In the genomic region with DNA sequence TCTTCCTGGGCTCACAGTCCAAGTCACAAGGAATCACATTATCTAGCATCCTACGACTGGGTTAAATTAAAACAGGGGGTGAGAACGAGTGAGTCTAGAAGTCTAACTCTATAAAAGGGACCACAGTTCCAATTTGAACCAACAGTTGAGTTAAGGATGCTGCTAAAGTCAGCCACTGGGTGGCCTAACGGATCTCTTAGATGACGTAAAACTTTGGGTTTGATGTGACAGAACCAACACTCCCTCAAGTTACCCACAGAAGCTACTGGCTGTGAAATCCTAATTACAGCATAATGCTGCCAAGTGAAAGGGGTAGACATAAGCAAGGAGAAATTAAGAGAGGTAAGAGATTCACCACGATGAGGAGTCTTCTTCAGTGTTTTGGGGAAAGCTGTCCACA, we compare ENCODE assay signal across 18 cellular contexts. TPM values are rescaled to one million over a fixed set of nuclear protein-coding genes. Genes with fewer than 3 reads are reported as not detected.
DNase-seq lines count a peak whose midpoint lies in the region; ATAC-seq, FAIRE-seq and TF ChIP-seq lines count a peak whose summit lies in the region.
"Had no signal": no experiment of that assay in that cellular context is flagged by ENCODE, and none has a peak within 500 bp of the region (broad histone marks: within the 10 kb centered on the region; RNA-seq: fewer than 3 reads in every experiment).

No MANE protein-coding gene starts in this region.

- H2AFZ ChIP-seq in MM.1S (ENCODE audit: low read length) (no peak overlapping the region), GM12878 (ENCODE audit: control insufficient read depth, low read depth, low read length) (peak overlapping the region; percentile 50)
- H2AFZ ChIP-seq: hepatocyte had no signal

- H3K27me3 ChIP-seq in MM.1S (replicated peaks; ENCODE audit: insufficient read depth, low read length), result no peaks in the 10 kb centered on the region
- H3K27me3 ChIP-seq in GM12878 (replicated peaks in 1 of 2; ENCODE audit: control insufficient read depth in 2 of 2, insufficient read depth in 2 of 2, low read length in 1 of 2), result no peaks in the 10 kb centered on the region; a peak in 1 of 4 replicates

- no peaks in the 10 kb centered on the region for H3K27me3 Mint-ChIP-seq in activated CD8-positive, alpha-beta memory T cell treated with anti-CD3 and anti-CD28 coated beads, Interleukin-2, amount 10 ng/mL, durations not matched to agents 7 days and 5 days
- H3K27me3 Mint-ChIP-seq in T-cell (peaks cover 19 to 26% of the 10 kb centered on the region in 2 donors), endothelial cell (ENCODE audit: unreplicated experiment) (peaks cover 12% of the 10 kb centered on the region)

- no peak overlapping the region for H3K9ac ChIP-seq in MM.1S (ENCODE audit: low read length)
- no peak overlapping the region for H3K9ac ChIP-seq in GM12878 (ENCODE audit: control insufficient read depth, insufficient read depth, low read length)

- intact Hi-C loops in GM12878 (cut with micrococcal nuclease; ENCODE audit: unreplicated experiment), result no loop called here

- RAD21 ChIA-PET in GM12878 (lab: Charles Lee; ENCODE audit: unreplicated experiment), result interaction anchor here (0.6 to 1.2 kb wide), 2 partner anchors 137 to 247 kb away, joined by 3 read pairs; no protein-coding TSS in a partner anchor

- peaks cover 38% of the 10 kb centered on the region for H3K4me1 ChIP-seq in MM.1S (ENCODE audit: low read length)
- peaks cover 39% of the 10 kb centered on the region for H3K4me1 ChIP-seq in GM12878 (ENCODE audit: control insufficient read depth, insufficient read depth, low read length)
- H3K4me1 ChIP-seq: HAP-1 had no signal

- H4K20me1 ChIP-seq in MM.1S (ENCODE audit: insufficient read depth, low read length) (no peaks in the 10 kb centered on the region), GM12878 (ENCODE audit: control insufficient read depth, insufficient read depth) (no peaks in the 10 kb centered on the region)

- ATAC-seq in activated CD8-positive, alpha-beta memory T cell treated with anti-CD3 and anti-CD28 coated beads, Interleukin-2, amount 10 ng/mL, durations not matched to agents 7 days and 5 days, result no peak
- ATAC-seq in GM12878 (peak; percentile 34), T-cell (replicated peaks in 1 of 4) (no peak)
- ATAC-seq: left lobe of liver had no signal

- no peak overlapping the region for H3K27ac ChIP-seq in MM.1S (ENCODE audit: low read length)
- H3K27ac ChIP-seq in GM12878 (ENCODE audit: control insufficient read depth, insufficient read depth), result peak overlapping the region; percentile 8; the same call in 1 of the 2 replicates
- H3K27ac ChIP-seq: hepatocyte, upper lobe of left lung had no signal

- 37% methylated on average over 5 of the region's 5 CpGs for WGBS in GM12878 (ENCODE audit: insufficient coverage, insufficient replicate concordance, low lambda C conversion rate, missing lambda C conversion rate)

- DNase-seq in activated CD8-positive, alpha-beta memory T cell treated with anti-CD3 and anti-CD28 coated beads, Interleukin-2, amount 10 ng/mL, durations not matched to agents 7 days and 5 days, result peak; percentile 42
- no peak for DNase-seq in activated CD8-positive, alpha-beta memory T cell treated with anti-CD3 and anti-CD28 coated beads, Interleukin-2, amount 50 U/mL, for 48 hours
- no peak for DNase-seq in MM.1S
- DNase-seq in GM12878 (ENCODE audit: low read depth, low spot score), result no peak
- DNase-seq in stimulated activated CD8-positive, alpha-beta memory T cell treated with anti-CD3 and anti-CD28 coated beads, Interleukin-4, amount 100 ng/mL, for 48 hours, result peak; percentile 11
- no peak for DNase-seq in T-cell
- DNase-seq in UCSD-AML1 (lab: John Stamatoyannopoulos, UW; ENCODE audit: unreplicated experiment), result no peak
- no peak for DNase-seq in endothelial cell (ENCODE audit: low spot score)
- DNase-seq: AML-193, NCI-H1092, NCI-H345, T1000, upper lobe of left lung had no signal

- H3K36me3 ChIP-seq in MM.1S (replicated peaks; ENCODE audit: insufficient read depth, low read length) (no peaks in the 10 kb centered on the region), GM12878 (ENCODE audit: control insufficient read depth in 2 of 2, insufficient read depth in 2 of 2, low read length in 1 of 2) (no peaks in the 10 kb centered on the region)
- H3K36me3 ChIP-seq: HAP-1, upper lobe of left lung had no signal

- POLR2A ChIA-PET in GM12878 (lab: Charles Lee) (interaction anchor here (1.0 kb wide), 1 partner anchor 9 kb away, joined by 3 read pairs; no protein-coding TSS in a partner anchor), T-cell (lab: Charles Lee) (no interaction called here)

- H3K9me2 ChIP-seq in MM.1S (replicated peaks; ENCODE audit: insufficient read depth, low read length), result no peaks in the 10 kb centered on the region

- TF ChIP-seq RAD21 in GM12878 (IDR thresholded peaks at IDR 0.05; ENCODE audit: insufficient read depth, low read depth, low read length), result peak; percentile 24; the same call in 1 of the 2 replicates

- SMC1A ChIA-PET in GM12878 (lab: Charles Lee; ENCODE audit: uncharacterized antibody, unreplicated experiment), result interaction anchor here (0.8 kb wide), 1 partner anchor 27 kb away, joined by 3 read pairs; no protein-coding TSS in a partner anchor

- no peak for TF ChIP-seq EP300 in GM12878 (IDR thresholded peaks at IDR 0.05; ENCODE audit: borderline replicate concordance in 1 of 2, control insufficient read depth in 1 of 2, low read depth in 2 of 2, low read length in 2 of 2)

- no peak for FAIRE-seq in GM12878 (lab: Jason Lieb, UNC)

- H3K27ac Mint-ChIP-seq in activated CD8-positive, alpha-beta memory T cell treated with anti-CD3 and anti-CD28 coated beads, Interleukin-2, amount 10 ng/mL, durations not matched to agents 7 days and 5 days, result peak overlapping the region; percentile 42
- no peak overlapping the region for H3K27ac Mint-ChIP-seq in T-cell
- no peak overlapping the region for H3K27ac Mint-ChIP-seq in endothelial cell (ENCODE audit: unreplicated experiment)
- H3K27ac Mint-ChIP-seq: brain had no signal

- H3K4me3 Mint-ChIP-seq in activated CD8-positive, alpha-beta memory T cell treated with anti-CD3 and anti-CD28 coated beads, Interleukin-2, amount 10 ng/mL, durations not matched to agents 7 days and 5 days, result peak overlapping the region; percentile 20
- no peak overlapping the region for H3K4me3 Mint-ChIP-seq in T-cell
- H3K4me3 Mint-ChIP-seq in endothelial cell (ENCODE audit: unreplicated experiment), result no peak overlapping the region
- H3K4me3 Mint-ChIP-seq: brain had no signal

- H3K79me2 ChIP-seq in MM.1S (ENCODE audit: low read length) (no peaks in the 10 kb centered on the region), GM12878 (ENCODE audit: control insufficient read depth, insufficient read depth, low read length) (no peaks in the 10 kb centered on the region)
- H3K79me2 ChIP-seq: hepatocyte had no signal

- TF ChIP-seq CTCF in MM.1S (IDR thresholded peaks at IDR 0.05; ENCODE audit: low read length), result 0 out of 2 replicates have a peak, but pooled peaks have one; percentile 6
- peak in 2 of 3 experiments; percentile 4 to 45; a peak in 1 of 6 replicates for TF ChIP-seq CTCF in GM12878 (IDR thresholded peaks at IDR 0.05 in 2 of 3, conservative IDR thresholded peaks at IDR 0.05 in 1 of 3; ENCODE audit: control insufficient read depth in 2 of 3, extremely low read depth in 1 of 3, insufficient read depth in 1 of 3, low read depth in 3 of 3, low read length in 3 of 3)
- TF ChIP-seq CTCF in endothelial cell (IDR thresholded peaks at IDR 0.05; ENCODE audit: unreplicated experiment), result no peak

- CTCF ChIA-PET in activated CD8-positive, alpha-beta memory T cell treated with anti-CD3 and anti-CD28 coated beads, Interleukin-2, amount 10 ng/mL, durations not matched to agents 7 days and 5 days (lab: Charles Lee), result interaction anchor here (0.6 to 2.0 kb wide), 5 partner anchors 8 to 251 kb away, joined by 3 to 8 read pairs (median 4); partner anchors contain the start of gene RUFY4
- CTCF ChIA-PET in GM12878 (lab: Yijun Ruan, JAX), result interaction anchor here (1.0 to 3.3 kb wide), 6 partner anchors 8 to 251 kb away, joined by 3 to 12 read pairs (median 6); partner anchors contain the start of gene RUFY4
- CTCF ChIA-PET in T-cell (lab: Charles Lee), result no interaction called here

- peaks cover 4% of the 10 kb centered on the region for H3K36me3 Mint-ChIP-seq in activated CD8-positive, alpha-beta memory T cell treated with anti-CD3 and anti-CD28 coated beads, Interleukin-2, amount 10 ng/mL, durations not matched to agents 7 days and 5 days
- H3K36me3 Mint-ChIP-seq in T-cell (no peaks in the 10 kb centered on the region), endothelial cell (ENCODE audit: low read depth, unreplicated experiment) (no peaks in the 10 kb centered on the region)
- H3K36me3 Mint-ChIP-seq: brain had no signal

- peaks cover 36% of the 10 kb centered on the region for H3K4me1 Mint-ChIP-seq in activated CD8-positive, alpha-beta memory T cell treated with anti-CD3 and anti-CD28 coated beads, Interleukin-2, amount 10 ng/mL, durations not matched to agents 7 days and 5 days
- H3K4me1 Mint-ChIP-seq in T-cell (peaks cover 12 to 20% (median 16%) of the 10 kb centered on the region in 3 donors), endothelial cell (ENCODE audit: unreplicated experiment) (peaks cover 3% of the 10 kb centered on the region)

- H3K4me2 ChIP-seq in MM.1S (ENCODE audit: low read depth, low read length) (no peak overlapping the region), GM12878 (ENCODE audit: control insufficient read depth, insufficient read depth) (peak overlapping the region; percentile 52; the same call in 1 of the 2 replicates)
- H3K4me2 ChIP-seq: hepatocyte had no signal

- TF ChIP-seq POLR2A in GM12878 (IDR thresholded peaks at IDR 0.05; ENCODE audit: low read depth, low read length), result no peak

- H3K4me3 ChIP-seq in MM.1S (ENCODE audit: low read length), result no peak overlapping the region
- no peak overlapping the region for H3K4me3 ChIP-seq in GM12878
- H3K4me3 ChIP-seq: HAP-1, hepatocyte, upper lobe of left lung had no signal

- no TSS peak for BruUV-seq in GM12878 (replicated peaks; lab: Mats Ljungman, UMichigan)

- H3K9me3 ChIP-seq in MM.1S (replicated peaks; ENCODE audit: insufficient read depth, low read length) (no peaks in the 10 kb centered on the region), GM12878 (replicated peaks; ENCODE audit: control insufficient read depth, insufficient read depth, low read length) (no peaks in the 10 kb centered on the region; the same call in 1 of the 3 replicates)
- H3K9me3 ChIP-seq: HAP-1, upper lobe of left lung had no signal

- H3K9me3 Mint-ChIP-seq in activated CD8-positive, alpha-beta memory T cell treated with anti-CD3 and anti-CD28 coated beads, Interleukin-2, amount 10 ng/mL, durations not matched to agents 7 days and 5 days (ENCODE audit: low read depth), result no peaks in the 10 kb centered on the region
- H3K9me3 Mint-ChIP-seq in T-cell, result no peaks in the 10 kb centered on the region
- no peaks in the 10 kb centered on the region for H3K9me3 Mint-ChIP-seq in endothelial cell (ENCODE audit: unreplicated experiment)
- H3K9me3 Mint-ChIP-seq: brain had no signal

- peaks cover 17% of the 10 kb centered on the region for H3F3A ChIP-seq in MM.1S (ENCODE audit: insufficient read depth, low read length)

- in situ Hi-C loops in GM12878 (cut with MboI), result no loop called here

RNA-seq across cellular contexts. Expression of gene RUFY4, which starts 32.7 kb away (rescaled TPM):
- total RNA-seq in activated CD8-positive, alpha-beta memory T cell treated with anti-CD3 and anti-CD28 coated beads, Interleukin-2, amount 10 ng/mL, durations not matched to agents 7 days and 5 days, result 1 to 10 TPM; 1.4 to 5.1 TPM
- 2.5 and 4.4 TPM in 2 replicates for total RNA-seq in GM12878 (2013; cell fraction: nucleolus; rRNA removed)
- total RNA-seq in GM12878 (2014; rRNA removed), result 0.65 and 1.2 TPM in 2 replicates
- total RNA-seq in GM12878 (2014; rRNA removed; fragmentation: Illumina TruSeq; extraction: Trizol), result 1.3 and 1.6 TPM in 2 replicates
- 1.5 and 2.7 TPM in 2 replicates for total RNA-seq in GM12878 (2021)
- 3.5 TPM for polyA plus RNA-seq in GM12878 (2011; ENCODE audit: low read depth)
- 0.29 and 0.90 TPM in 2 replicates for polyA plus RNA-seq in GM12878 (2011; rRNA removed)
- polyA plus RNA-seq in GM12878 (2011; cell fraction: cytosol; rRNA removed), result 0.51 and 0.60 TPM in 2 replicates
- polyA plus RNA-seq in GM12878 (2011; cell fraction: nucleus; rRNA removed), result 4.8 and 6.8 TPM in 2 replicates
- polyA plus RNA-seq in GM12878 (2012), result 3.5 and 4.3 TPM in 2 replicates
- polyA plus RNA-seq in GM12878 (2014; fragmentation: Illumina TruSeq; extraction: Trizol), result 0.91 and 0.92 TPM in 2 replicates
- polyA plus RNA-seq in GM12878 (2014; fragmentation: Nextera tagmentation; extraction: Ambion mirVana), result under 1 TPM; 0.05 to 0.14 TPM
- 1.6 and 2.7 TPM in 2 replicates for polyA plus RNA-seq in GM12878 (2014; rRNA removed)
- polyA plus RNA-seq in GM12878 (2016; fragmentation: Nextera tagmentation; extraction: Ambion mirVana), result under 1 TPM; 0.23 to 0.32 TPM
- 0.44 and 2.4 TPM in 2 replicates for polyA minus RNA-seq in GM12878 (2011; rRNA and poly(A)+ RNA removed)
- polyA minus RNA-seq in GM12878 (2011; cell fraction: cytosol; rRNA and poly(A)+ RNA removed), result not detected in 2 replicates
- 1.2 and 4.2 TPM in 2 replicates for polyA minus RNA-seq in GM12878 (2011; cell fraction: nucleus; rRNA and poly(A)+ RNA removed)
- total RNA-seq in T-cell, result 1 to 10 TPM in 1 of 5 donors, under 1 TPM in 4; 0.18 to 1.0 (median 0.65) TPM
- not detected for total RNA-seq in endothelial cell (ENCODE audit: unreplicated experiment)
- total RNA-seq: left lobe of liver, renal cortical epithelial cell had no signal

RNA-seq across cellular contexts. Expression of gene TNS1, which starts 33.6 kb away (rescaled TPM):
- total RNA-seq in activated CD8-positive, alpha-beta memory T cell treated with anti-CD3 and anti-CD28 coated beads, Interleukin-2, amount 10 ng/mL, durations not matched to agents 7 days and 5 days, result 1 to 10 TPM; 1.4 to 4.4 TPM
- total RNA-seq in GM12878 (2013; cell fraction: nucleolus; rRNA removed), result 11.5 and 12.1 TPM in 2 replicates
- not detected in 2 replicates for total RNA-seq in GM12878 (2014; rRNA removed)
- not detected in 2 replicates for total RNA-seq in GM12878 (2014; rRNA removed; fragmentation: Illumina TruSeq; extraction: Trizol)
- 0.44 and 0.80 TPM in 2 replicates for total RNA-seq in GM12878 (2021)
- 0.21 TPM for polyA plus RNA-seq in GM12878 (2011; ENCODE audit: low read depth)
- polyA plus RNA-seq in GM12878 (2011; rRNA removed), result 0.05 and 0.06 TPM in 2 replicates
- polyA plus RNA-seq in GM12878 (2011; cell fraction: cytosol; rRNA removed), result 0.07 and 0.08 TPM in 2 replicates
- 0.47 and 0.75 TPM in 2 replicates for polyA plus RNA-seq in GM12878 (2011; cell fraction: nucleus; rRNA removed)
- 0.55 and 0.90 TPM in 2 replicates for polyA plus RNA-seq in GM12878 (2012)
- 0.06 TPM in 1 of 2 replicates, not detected in the other for polyA plus RNA-seq in GM12878 (2014; fragmentation: Illumina TruSeq; extraction: Trizol)
- polyA plus RNA-seq in GM12878 (2014; fragmentation: Nextera tagmentation; extraction: Ambion mirVana), result not detected
- not detected in 2 replicates for polyA plus RNA-seq in GM12878 (2014; rRNA removed)
- polyA plus RNA-seq in GM12878 (2016; fragmentation: Nextera tagmentation; extraction: Ambion mirVana), result not detected
- polyA minus RNA-seq in GM12878 (2011; rRNA and poly(A)+ RNA removed), result 0.88 and 1.8 TPM in 2 replicates
- 0.40 and 0.94 TPM in 2 replicates for polyA minus RNA-seq in GM12878 (2011; cell fraction: cytosol; rRNA and poly(A)+ RNA removed)
- 1.1 and 1.4 TPM in 2 replicates for polyA minus RNA-seq in GM12878 (2011; cell fraction: nucleus; rRNA and poly(A)+ RNA removed)
- 1 to 10 TPM in 3 of 5 donors, under 1 TPM in 2; 0.28 to 2.1 (median 1.3) TPM for total RNA-seq in T-cell
- total RNA-seq in endothelial cell (ENCODE audit: unreplicated experiment), result 11.6 TPM

Comparison
In these comparisons a context has a peak if more than half of its experiments do, and no peak if none do; other contexts are left out.
1. DNase-seq: peak in activated CD8-positive, alpha-beta memory T cell treated with anti-CD3 and anti-CD28 coated beads, Interleukin-2, amount 10 ng/mL, durations not matched to agents 7 days and 5 days (single experiment) and stimulated activated CD8-positive, alpha-beta memory T cell treated with anti-CD3 and anti-CD28 coated beads, Interleukin-4, amount 100 ng/mL, for 48 hours (single experiment); none in activated CD8-positive, alpha-beta memory T cell treated with anti-CD3 and anti-CD28 coated beads, Interleukin-2, amount 50 U/mL, for 48 hours (single experiment), MM.1S (single experiment), GM12878 (single experiment), T-cell (0 of 34), UCSD-AML1 (single experiment) and endothelial cell (single experiment).
2. CTCF ChIA-PET loops: an anchor here in activated CD8-positive, alpha-beta memory T cell treated with anti-CD3 and anti-CD28 coated beads, Interleukin-2, amount 10 ng/mL, durations not matched to agents 7 days and 5 days (0.6 to 2.0 kb wide) and GM12878 (1.0 to 3.3 kb wide); none called in T-cell.